1 cellular context compared by ENCODE assay signal in the genomic region with DNA sequence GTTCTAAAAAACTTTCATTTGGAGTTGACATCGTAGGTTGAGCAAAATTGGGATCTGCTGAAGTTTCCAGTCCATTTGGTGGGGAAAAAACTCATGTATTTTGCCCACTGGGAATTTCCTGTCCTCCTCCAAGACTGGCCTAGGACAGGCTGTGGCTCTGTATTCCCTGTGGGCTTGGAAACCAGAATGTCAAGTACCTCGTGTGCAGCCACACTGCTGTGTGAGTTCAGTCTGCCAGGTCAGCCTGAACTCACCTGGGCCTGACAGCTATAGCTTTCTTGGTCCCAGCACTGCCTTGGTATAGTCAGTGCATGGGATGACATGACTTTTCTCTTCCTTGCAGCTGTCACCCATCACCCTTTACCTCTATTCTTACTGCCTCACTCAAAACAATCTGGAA.
TF ChIP-seq lines count a peak whose summit lies in the region.

No MANE protein-coding gene starts in this region.

TF ChIP-seq in K562, 482 proteins besides CTCF, POLR2A, EP300 and RAD21:
- TF ChIP-seq ZMIZ1 (IDR thresholded peaks at IDR 0.05; ENCODE audit: low read depth in 2 of 2, low read length in 2 of 2) (no peak), HSF4 (CRISPR knock-in tag; IDR thresholded peaks at IDR 0.05; ENCODE audit: borderline replicate concordance) (no peak), HMG20A (CRISPR knock-in tag; conservative IDR thresholded peaks at IDR 0.05) (no peak), SIX5 (IDR thresholded peaks at IDR 0.05; ENCODE audit: borderline replicate concordance in 1 of 2, insufficient read depth in 1 of 2, low read depth in 1 of 2, low read length in 2 of 2) (no peak), ZNF224 (CRISPR knock-in tag; IDR thresholded peaks at IDR 0.05) (no peak)
